8 cellular contexts compared by ENCODE assay signal in the genomic region with DNA sequence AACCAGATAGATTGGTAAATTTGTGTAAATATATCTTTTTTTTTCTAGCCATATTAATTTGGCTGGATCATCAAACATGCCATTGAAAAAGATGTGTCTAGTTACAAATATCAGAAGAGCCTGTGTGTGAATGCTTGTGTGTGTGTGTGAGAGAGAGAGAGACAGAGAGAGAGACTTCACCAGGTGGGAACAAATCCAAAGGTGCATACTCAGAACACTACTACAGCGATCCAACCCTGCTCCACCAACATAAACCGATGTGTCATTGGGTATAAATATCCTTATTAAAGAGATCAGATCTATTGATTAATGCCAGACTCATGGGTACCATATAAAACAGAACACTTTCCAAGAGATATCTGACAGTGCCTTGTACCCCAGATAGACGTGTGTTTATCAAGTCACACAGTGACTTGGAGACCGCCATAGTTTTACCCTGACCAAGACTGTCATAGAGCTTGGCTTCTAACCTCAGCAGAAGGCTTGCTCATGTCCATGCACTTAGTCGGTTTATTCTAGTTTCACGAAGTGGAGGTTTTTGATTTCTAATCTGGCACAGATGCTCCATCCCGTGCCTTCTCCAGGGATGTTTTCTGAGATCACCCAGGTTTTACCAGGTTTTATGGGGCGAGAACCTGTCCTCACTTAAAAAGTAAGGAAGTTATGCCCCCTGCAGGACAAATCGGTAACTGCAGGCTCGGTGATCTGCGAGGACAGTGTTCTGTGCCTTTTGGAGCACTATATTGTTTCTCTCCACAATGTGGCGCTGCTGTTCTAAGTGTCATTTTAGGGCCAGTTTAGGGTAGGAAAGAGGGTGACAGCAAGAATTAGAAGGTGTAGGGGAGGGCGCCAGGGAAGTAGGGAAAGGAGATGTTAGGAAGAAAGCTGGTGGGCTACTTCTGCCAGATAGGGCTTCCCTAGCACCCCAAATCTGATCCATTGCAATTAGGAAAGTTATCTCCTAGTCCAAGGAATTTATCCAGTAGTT. TPM values are rescaled to one million over a fixed set of nuclear protein-coding genes. Genes with fewer than 3 reads are reported as not detected.
DNase-seq lines count a peak whose midpoint lies in the region; ATAC-seq, FAIRE-seq and TF ChIP-seq lines count a peak whose summit lies in the region.

No MANE protein-coding gene starts in this region.

- no peak for TF ChIP-seq POLR2A in H1 (IDR thresholded peaks at IDR 0.05; ENCODE audit: control extremely low read depth in 1 of 2, low read depth in 2 of 2, low read length in 2 of 2)

- no peak overlapping the region for H2AFZ ChIP-seq in H1 (ENCODE audit: low read length)

- H4K5ac ChIP-seq in H1 (ENCODE audit: insufficient read length, low read depth, low read length), result no peak overlapping the region
- no peak overlapping the region for H4K5ac ChIP-seq in mesendoderm (ENCODE audit: low read length)

- no peak overlapping the region for H4K8ac ChIP-seq in H1 (ENCODE audit: extremely low read depth, insufficient read depth, low read length)
- no peak overlapping the region for H4K8ac ChIP-seq in mesendoderm (ENCODE audit: low read depth, low read length)

- no peak overlapping the region for H2BK120ac ChIP-seq in H1 (replicated peaks; ENCODE audit: low read depth, low read length)
- no peak overlapping the region for H2BK120ac ChIP-seq in mesendoderm (ENCODE audit: low read depth, low read length)

- H2AK5ac ChIP-seq in H1 (ENCODE audit: low read depth, low read length) (no peak overlapping the region), mesendoderm (ENCODE audit: low read length) (no peak overlapping the region)

- H2BK5ac ChIP-seq in H1 (ENCODE audit: low read depth, low read length), result no peak overlapping the region
- no peak overlapping the region for H2BK5ac ChIP-seq in mesendoderm (ENCODE audit: low read length)

- H3K23ac ChIP-seq in H1 (ENCODE audit: insufficient read length), result no peak overlapping the region
- no peak overlapping the region for H3K23ac ChIP-seq in mesendoderm (ENCODE audit: low read length)

- H3K18ac ChIP-seq in H1 (ENCODE audit: extremely low read depth, low read length), result no peak overlapping the region
- no peak overlapping the region for H3K18ac ChIP-seq in mesendoderm (ENCODE audit: low read length)

- H3K79me1 ChIP-seq in H1 (ENCODE audit: low read depth, low read length), result no peaks in the 10 kb centered on the region
- H3K79me1 ChIP-seq in mesendoderm (ENCODE audit: low read length), result no peaks in the 10 kb centered on the region

- H3K4me3 Mint-ChIP-seq in activated CD8-positive, alpha-beta T cell treated with anti-CD3 and anti-CD28 coated beads, Interleukin-2, amount 10 ng/mL, durations not matched to agents 7 days and 5 days, result no peak overlapping the region

- H3K4me3 ChIP-seq in BJ (ENCODE audit: low read depth, low read length) (no peak overlapping the region), H1 (ENCODE audit: extremely low read depth in 1 of 4, insufficient read depth in 2 of 4, low read depth in 3 of 4, low read length in 4 of 4) (no peak overlapping the region), mesendoderm (ENCODE audit: low read length) (no peak overlapping the region)

- no peak for TF ChIP-seq EP300 in H1 (IDR thresholded peaks at IDR 0.05; ENCODE audit: borderline replicate concordance in 1 of 2, low read depth in 2 of 2, low read length in 2 of 2)

- peaks cover 15% of the 10 kb centered on the region for H3K4me1 Mint-ChIP-seq in activated CD8-positive, alpha-beta T cell treated with anti-CD3 and anti-CD28 coated beads, Interleukin-2, amount 10 ng/mL, durations not matched to agents 7 days and 5 days (ENCODE audit: low read depth)

- peak; percentile 99 for FAIRE-seq in H1 (lab: Jason Lieb, UNC)

- no peak overlapping the region for H2BK20ac ChIP-seq in H1 (ENCODE audit: low read length)

- CTCF ChIA-PET in BJ (lab: Yijun Ruan, JAX), result interaction anchor here (0.6 to 6.1 kb wide), 47 partner anchors 9 to 587 kb away, joined by 3 to 235 read pairs (median 4); a partner anchor contains a TSS
- CTCF ChIA-PET in activated CD8-positive, alpha-beta T cell treated with anti-CD3 and anti-CD28 coated beads, Interleukin-2, amount 10 ng/mL, durations not matched to agents 7 days and 5 days (lab: Charles Lee), result interaction anchor here (0.6 to 6.4 kb wide), 40 partner anchors 9 to 310 kb away, joined by 3 to 311 read pairs (median 5); a partner anchor contains a TSS
- CTCF ChIA-PET in H1 (lab: Charles Lee; ENCODE audit: partially characterized antibody), result interaction anchor here (0.6 to 6.2 kb wide), 56 partner anchors 7 to 582 kb away, joined by 3 to 226 read pairs (median 4); a partner anchor contains a TSS

- TF ChIP-seq RAD21 in H1 (IDR thresholded peaks at IDR 0.05 in 1 of 2, conservative IDR thresholded peaks at IDR 0.05 in 1 of 2; ENCODE audit: low read depth in 2 of 2, low read length in 2 of 2), result peak; percentile 99 to 100

- H3K23me2 ChIP-seq in H1 (ENCODE audit: low read depth, low read length), result no peaks in the 10 kb centered on the region

- no peak overlapping the region for H3K14ac ChIP-seq in H1 (ENCODE audit: insufficient read length)

- POLR2A ChIA-PET in BJ (lab: Charles Lee) (interaction anchor here (0.7 kb wide), 1 partner anchor 129 kb away, joined by 3 read pairs; no protein-coding TSS in a partner anchor), H1 (lab: Charles Lee; ENCODE audit: partially characterized antibody) (interaction anchor here (0.7 to 2.4 kb wide), 5 partner anchors 60 to 97 kb away, joined by 3 to 7 read pairs (median 3); a partner anchor contains a TSS)
- POLR2A ChIA-PET in activated CD8-positive, alpha-beta T cell treated with anti-CD3 and anti-CD28 coated beads, Interleukin-2, amount 10 ng/mL, durations not matched to agents 7 days and 5 days (lab: Charles Lee), result interaction anchor here (1.0 to 1.6 kb wide), 6 partner anchors 49 to 94 kb away, joined by 3 to 8 read pairs (median 4); a partner anchor contains a TSS

- H3K4ac ChIP-seq in H1 (replicated peaks; ENCODE audit: insufficient read length, low read depth, low read length), result no peak overlapping the region
- no peak overlapping the region for H3K4ac ChIP-seq in mesendoderm (ENCODE audit: low read depth, low read length)

- H3K4me2 ChIP-seq in H1 (ENCODE audit: insufficient read depth in 1 of 2, low read depth in 2 of 2, low read length in 2 of 2) (no peak overlapping the region), mesendoderm (ENCODE audit: low read length) (no peak overlapping the region)

- no peak overlapping the region for H3K27ac Mint-ChIP-seq in activated CD8-positive, alpha-beta T cell treated with anti-CD3 and anti-CD28 coated beads, Interleukin-2, amount 10 ng/mL, durations not matched to agents 7 days and 5 days

- no peaks in the 10 kb centered on the region for H3K9me3 Mint-ChIP-seq in activated CD8-positive, alpha-beta T cell treated with anti-CD3 and anti-CD28 coated beads, Interleukin-2, amount 10 ng/mL, durations not matched to agents 7 days and 5 days (ENCODE audit: insufficient read depth)

- no peak overlapping the region for H3K56ac ChIP-seq in H1 (replicated peaks; ENCODE audit: insufficient read length, low read depth, low read length)
- H3K56ac ChIP-seq in mesendoderm (ENCODE audit: low read length), result no peak overlapping the region

- H3K9ac ChIP-seq in H1 (replicated peaks in 1 of 4; ENCODE audit: extremely low read depth in 1 of 4, low read depth in 3 of 4, low read length in 3 of 4) (no peak overlapping the region), mesendoderm (ENCODE audit: low read length) (no peak overlapping the region)

- H3K27ac ChIP-seq in H1 (ENCODE audit: low read depth, low read length) (no peak overlapping the region), mesendoderm (ENCODE audit: low read depth, low read length) (no peak overlapping the region)

- H3K27me3 ChIP-seq in BJ (ENCODE audit: control insufficient read depth, insufficient read depth, low read length) (no peaks in the 10 kb centered on the region; the same call in 1 of the 2 replicates), H1 (replicated peaks in 1 of 4; ENCODE audit: control insufficient read depth in 3 of 4, extremely low read depth in 1 of 4, insufficient read depth in 3 of 4, low read length in 3 of 4) (no peaks in the 10 kb centered on the region), mesendoderm (ENCODE audit: insufficient read depth, low read length, poor library complexity) (no peaks in the 10 kb centered on the region)

- H2BK15ac ChIP-seq in H1 (ENCODE audit: low read length), result no peak overlapping the region
- peak overlapping the region; percentile 39 for H2BK15ac ChIP-seq in mesendoderm (replicated peaks; ENCODE audit: low read depth)

- no peaks in the 10 kb centered on the region for H4K20me1 ChIP-seq in H1 (replicated peaks in 1 of 2; ENCODE audit: control insufficient read depth in 1 of 2, insufficient read depth in 2 of 2, low read length in 2 of 2)

- TF ChIP-seq CTCF in BJ (IDR thresholded peaks at IDR 0.05; ENCODE audit: insufficient read depth, low read depth, low read length) (peak; percentile 94), H1 (IDR thresholded peaks at IDR 0.05; ENCODE audit: control extremely low read depth in 1 of 3, insufficient read depth in 1 of 3, low read depth in 1 of 3, low read length in 3 of 3) (peak; percentile 86 to 100 (median 99))

- WGBS in H1 (ENCODE audit: extremely low coverage in 1 of 2, insufficient coverage in 1 of 2, insufficient read length in 1 of 2, insufficient replicate concordance in 2 of 2, low coverage in 1 of 2, low lambda C conversion rate in 2 of 2, missing lambda C conversion rate in 1 of 2), 2 experiments, result 37% methylated on average over 13 of the region's 13 CpGs; no CpG with 5 or more reads in 1 of the 2 experiments
- no CpG with 5 or more reads among the region's 13 CpGs for WGBS in mesendoderm (ENCODE audit: extremely low coverage, insufficient coverage, low lambda C conversion rate)

- H3K79me2 ChIP-seq in H1 (ENCODE audit: control insufficient read depth in 1 of 2, insufficient read depth in 2 of 2, low read length in 2 of 2), result no peaks in the 10 kb centered on the region
- H3K79me2 ChIP-seq in mesendoderm (ENCODE audit: control insufficient read depth, insufficient read depth, low read length), result no peaks in the 10 kb centered on the region

- peak; percentile 57 for ATAC-seq in GM19455 (IDR thresholded peaks at IDR 0.05; ENCODE audit: unreplicated experiment)
- peak; percentile 96 for ATAC-seq in activated CD8-positive, alpha-beta T cell treated with anti-CD3 and anti-CD28 coated beads, Interleukin-2, amount 10 ng/mL, durations not matched to agents 7 days and 5 days

- DNase-seq in BJ (ENCODE audit: low read depth) (peak; percentile 41), HuH-7 (ENCODE audit: low spot score) (peak; percentile 51), NOMO-1 (lab: John Stamatoyannopoulos, UW; ENCODE audit: unreplicated experiment in 2 of 2) (peak; percentile 79 to 95), H1 (ENCODE audit: low read depth in 1 of 2, low spot score in 2 of 2) (peak; percentile 95 to 99), mesendoderm (peak; percentile 95)
- DNase-seq in activated CD8-positive, alpha-beta T cell treated with anti-CD3 and anti-CD28 coated beads, Interleukin-2, amount 10 ng/mL, durations not matched to agents 7 days and 5 days, result peak; percentile 99
- peak; percentile 88 to 95 for DNase-seq in stimulated activated CD8-positive, alpha-beta memory T cell treated with anti-CD3 and anti-CD28 coated beads, Interleukin-2, amount 100 ng/mL, for 1 hour (ENCODE audit: low read depth in 2 of 2)

- H3K4me1 ChIP-seq in H1 (replicated peaks in 1 of 4; ENCODE audit: control insufficient read depth in 3 of 4, insufficient read depth in 4 of 4, low read length in 3 of 4) (peaks cover 0 to 2% (median 0%) of the 10 kb centered on the region in 4 experiments; a peak in 1 of 7 replicates), mesendoderm (ENCODE audit: control insufficient read depth, low read depth, low read length) (no peaks in the 10 kb centered on the region)

- H3K36me3 ChIP-seq in BJ (ENCODE audit: control insufficient read depth, insufficient read depth, low read length), result no peaks in the 10 kb centered on the region
- H3K36me3 ChIP-seq in H1 (ENCODE audit: control insufficient read depth in 2 of 4, insufficient read depth in 4 of 4, low read length in 3 of 4), result no peaks in the 10 kb centered on the region
- no peaks in the 10 kb centered on the region for H3K36me3 ChIP-seq in mesendoderm (ENCODE audit: control insufficient read depth, insufficient read depth, low read length)

- H3K27me3 Mint-ChIP-seq in activated CD8-positive, alpha-beta T cell treated with anti-CD3 and anti-CD28 coated beads, Interleukin-2, amount 10 ng/mL, durations not matched to agents 7 days and 5 days (ENCODE audit: low read depth), result no peaks in the 10 kb centered on the region

- H3K9me3 ChIP-seq in H1 (ENCODE audit: insufficient read depth in 2 of 2, low read depth in 1 of 2, low read length in 1 of 2), result no peaks in the 10 kb centered on the region

- H4K91ac ChIP-seq in H1 (replicated peaks; ENCODE audit: insufficient read length, low read length), result no peak overlapping the region

- H3K36me3 Mint-ChIP-seq in activated CD8-positive, alpha-beta T cell treated with anti-CD3 and anti-CD28 coated beads, Interleukin-2, amount 10 ng/mL, durations not matched to agents 7 days and 5 days (ENCODE audit: low read depth), result no peaks in the 10 kb centered on the region

- H2BK12ac ChIP-seq in H1 (ENCODE audit: low read depth, low read length), result no peak overlapping the region

RNA-seq across cellular contexts. Expression of a gene that starts 29.3 kb away (rescaled TPM):
- 0.04 TPM in 1 of 2 replicates, not detected in the other for polyA plus RNA-seq in BJ (2011; rRNA removed)
- not detected in 2 replicates for polyA minus RNA-seq in BJ (2011; rRNA and poly(A)+ RNA removed)
- total RNA-seq in activated CD8-positive, alpha-beta T cell treated with anti-CD3 and anti-CD28 coated beads, Interleukin-2, amount 10 ng/mL, durations not matched to agents 7 days and 5 days, result under 1 TPM; 0.18 to 0.37 TPM
- 0.34 and 0.67 TPM in 2 replicates for total RNA-seq in H1 (2021; fragmentation: NEBNext Ultra II Directional; extraction: Animal tissue kit (Norgen Biotek cat#: 25700))
- polyA plus RNA-seq in H1 (2011; rRNA removed), result 0.20 and 0.71 TPM in 2 replicates
- polyA plus RNA-seq in H1 (2011; cell fraction: cytosol; rRNA removed), result 0.76 TPM
- polyA plus RNA-seq in H1 (2011; cell fraction: nucleus; rRNA removed), result 1.3 TPM
- 0.34 to 0.44 TPM (median 0.39 TPM) in 4 replicates for polyA plus RNA-seq in H1 (2012, experiment 1 of 2)
- polyA plus RNA-seq in H1 (2012, experiment 2 of 2), result 0.12 TPM
- polyA plus RNA-seq in H1 (2013, experiment 1 of 2), result 0.41 TPM
- polyA plus RNA-seq in H1 (2013, experiment 2 of 2), result 0.77 TPM
- 0.34 and 1.2 TPM in 2 replicates for polyA minus RNA-seq in H1 (2011; rRNA and poly(A)+ RNA removed)
- 0.66 TPM for polyA minus RNA-seq in H1 (2011; cell fraction: cytosol; rRNA and poly(A)+ RNA removed)
- 1.7 TPM for polyA minus RNA-seq in H1 (2011; cell fraction: nucleus; rRNA and poly(A)+ RNA removed)
- 0.06 TPM for polyA plus RNA-seq in mesendoderm (2013, experiment 1 of 2)
- 0.07 TPM for polyA plus RNA-seq in mesendoderm (2013, experiment 2 of 2)

Comparison
In these comparisons a context has a peak if more than half of its experiments do, and no peak if none do; other contexts are left out.
1. DNase-seq: peak in every context shown above with its lines; median percentile 99 in activated CD8-positive, alpha-beta T cell treated with anti-CD3 and anti-CD28 coated beads, Interleukin-2, amount 10 ng/mL, durations not matched to agents 7 days and 5 days; 97 in H1; 95 in mesendoderm; 92 in stimulated activated CD8-positive, alpha-beta memory T cell treated with anti-CD3 and anti-CD28 coated beads, Interleukin-2, amount 100 ng/mL, for 1 hour; 87 in NOMO-1; 51 in HuH-7; 41 in BJ.